Comparison of ENCODE assay signal across 1 cellular context in genomic region chr2:42359894-42360483, GRCh38.
TF ChIP-seq lines count a peak whose summit lies in the region.

No MANE protein-coding gene starts in this region.

TF ChIP-seq in K562, 482 proteins besides CTCF, POLR2A, EP300 and RAD21 (continued from another document and continues in another):
- no peak for TF ChIP-seq ARID3B (CRISPR knock-in tag; IDR thresholded peaks at IDR 0.05; ENCODE audit: borderline replicate concordance)
- peak; percentile 58; the same call in 1 of the 2 replicates for TF ChIP-seq FOXM1 (IDR thresholded peaks at IDR 0.05; ENCODE audit: low read depth)
- TF ChIP-seq FOXM1 (CRISPR knock-in tag; IDR thresholded peaks at IDR 0.05; ENCODE audit: low read depth) = no peak
- no peak; a peak in 1 of 4 replicates for TF ChIP-seq ZNF639 (CRISPR knock-in tag; conservative IDR thresholded peaks at IDR 0.05 in 1 of 2, IDR thresholded peaks at IDR 0.05 in 1 of 2)
- no peak for TF ChIP-seq POLR3G (IDR thresholded peaks at IDR 0.05; ENCODE audit: extremely low read depth, insufficient read length, insufficient replicate concordance)
- no peak for TF ChIP-seq TFE3 (CRISPR knock-in tag; IDR thresholded peaks at IDR 0.05)
- no peak for TF ChIP-seq FUS (optimal IDR thresholded peaks at IDR 0.05; ENCODE audit: low read depth, low read length)
- no peak for TF ChIP-seq THAP7 (CRISPR knock-in tag; IDR thresholded peaks at IDR 0.05)
- no peak for TF ChIP-seq NONO (IDR thresholded peaks at IDR 0.05; ENCODE audit: low read depth in 2 of 2, low read length in 1 of 2)
- no peak for TF ChIP-seq SP1 (CRISPR knock-in tag; IDR thresholded peaks at IDR 0.05)
- TF ChIP-seq KDM2B (CRISPR knock-in tag; IDR thresholded peaks at IDR 0.05) = no peak
- TF ChIP-seq SMARCC2 (IDR thresholded peaks at IDR 0.05; ENCODE audit: low read depth) = no peak
- no peak for TF ChIP-seq SIN3A (IDR thresholded peaks at IDR 0.05; ENCODE audit: borderline replicate concordance in 2 of 2, control insufficient read depth in 1 of 2, low read depth in 2 of 2, low read length in 2 of 2)
- no peak for TF ChIP-seq RFX7 (CRISPR knock-in tag; IDR thresholded peaks at IDR 0.05)
- TF ChIP-seq SAFB2 (IDR thresholded peaks at IDR 0.05; ENCODE audit: borderline replicate concordance, low read depth, low read length, severe bottlenecking) = no peak
- TF ChIP-seq STAT5B (CRISPR knock-in tag; IDR thresholded peaks at IDR 0.05) = no peak
- no peak for TF ChIP-seq CHD1 (IDR thresholded peaks at IDR 0.05; ENCODE audit: low read length)
- TF ChIP-seq CGGBP1 (CRISPR knock-in tag; IDR thresholded peaks at IDR 0.05) = no peak
- TF ChIP-seq CREBBP (IDR thresholded peaks at IDR 0.05; ENCODE audit: low read depth, low read length) = no peak
- no peak for TF ChIP-seq PHF20 (IDR thresholded peaks at IDR 0.05; ENCODE audit: partially characterized antibody)
- TF ChIP-seq ZBTB9 (CRISPR knock-in tag; IDR thresholded peaks at IDR 0.05) = no peak
- peak; percentile 81 for TF ChIP-seq RNF2 (IDR thresholded peaks at IDR 0.05)
- TF ChIP-seq BMI1 (IDR thresholded peaks at IDR 0.05; ENCODE audit: low read length) = no peak
- TF ChIP-seq E4F1 (CRISPR knock-in tag; IDR thresholded peaks at IDR 0.05; ENCODE audit: borderline replicate concordance) = no peak
- no peak for TF ChIP-seq PHF8 (IDR thresholded peaks at IDR 0.05; ENCODE audit: borderline replicate concordance, low read length)
- peak; percentile 89 for TF ChIP-seq GATA2 (CRISPR knock-in tag; IDR thresholded peaks at IDR 0.05)
- no peak for TF ChIP-seq ZNF449 (CRISPR knock-in tag; IDR thresholded peaks at IDR 0.05)
- no peak for TF ChIP-seq ZNF232 (CRISPR knock-in tag; IDR thresholded peaks at IDR 0.05)
- peak; percentile 80 for TF ChIP-seq CXXC5 (CRISPR knock-in tag; IDR thresholded peaks at IDR 0.05)
- TF ChIP-seq MIER1 (IDR thresholded peaks at IDR 0.05; ENCODE audit: low read depth) = no peak
- peak; percentile 26; the same call in 1 of the 2 replicates for TF ChIP-seq ZNF766 (CRISPR knock-in tag; conservative IDR thresholded peaks at IDR 0.05)
- TF ChIP-seq MED1 (CRISPR knock-in tag; IDR thresholded peaks at IDR 0.05; ENCODE audit: borderline replicate concordance) = no peak
- no peak for TF ChIP-seq ZNF584 (CRISPR knock-in tag; IDR thresholded peaks at IDR 0.05; ENCODE audit: low read depth)
- no peak for TF ChIP-seq FOXA1 (IDR thresholded peaks at IDR 0.05; ENCODE audit: borderline replicate concordance)
- TF ChIP-seq ESRRB (CRISPR knock-in tag; IDR thresholded peaks at IDR 0.05; ENCODE audit: borderline replicate concordance) = no peak
- TF ChIP-seq TAF15 (IDR thresholded peaks at IDR 0.05; ENCODE audit: low read depth, low read length) = no peak
- TF ChIP-seq ZNF133 (CRISPR knock-in tag; IDR thresholded peaks at IDR 0.05) = no peak
- TF ChIP-seq ZNF551 (CRISPR knock-in tag; IDR thresholded peaks at IDR 0.05) = no peak
- TF ChIP-seq ZBTB7A (IDR thresholded peaks at IDR 0.05; ENCODE audit: borderline replicate concordance, control insufficient read depth, low read depth, low read length) = no peak
- no peak for TF ChIP-seq SRSF9 (IDR thresholded peaks at IDR 0.05; ENCODE audit: borderline replicate concordance, low read depth, low read length)
- TF ChIP-seq ASH1L (IDR thresholded peaks at IDR 0.05; ENCODE audit: borderline replicate concordance, low read depth, partially characterized antibody) = no peak
- peak; percentile 36; the same call in 1 of the 2 replicates for TF ChIP-seq ATF3 (IDR thresholded peaks at IDR 0.05)
- no peak for TF ChIP-seq ATF3 (CRISPR knock-in tag; conservative IDR thresholded peaks at IDR 0.05)
- TF ChIP-seq ZNF41 (CRISPR knock-in tag; conservative IDR thresholded peaks at IDR 0.05) = no peak
- peak; percentile 84; the same call in 1 of the 2 replicates for TF ChIP-seq CC2D1A (IDR thresholded peaks at IDR 0.05)
- no peak for TF ChIP-seq UBTF (IDR thresholded peaks at IDR 0.05; ENCODE audit: borderline replicate concordance in 1 of 2, low read depth in 2 of 2, low read length in 2 of 2)
- no peak for TF ChIP-seq HOXB6 (CRISPR knock-in tag; IDR thresholded peaks at IDR 0.05; ENCODE audit: borderline replicate concordance)
- TF ChIP-seq ZNF395 (CRISPR knock-in tag; IDR thresholded peaks at IDR 0.05) = 0 out of 2 replicates have a peak, but pooled peaks have one; percentile 55
- TF ChIP-seq HDAC6 (IDR thresholded peaks at IDR 0.05; ENCODE audit: low read depth, low read length) = no peak
- TF ChIP-seq SMARCA4 (IDR thresholded peaks at IDR 0.05) = peak; percentile 61
- no peak for TF ChIP-seq DDX20 (tag; IDR thresholded peaks at IDR 0.05; ENCODE audit: low read depth)
- TF ChIP-seq HEY1 (CRISPR knock-in tag; IDR thresholded peaks at IDR 0.05; ENCODE audit: borderline replicate concordance) = no peak
- no peak for TF ChIP-seq ZNF253 (CRISPR knock-in tag; conservative IDR thresholded peaks at IDR 0.05)
- TF ChIP-seq ZKSCAN8 (CRISPR knock-in tag; IDR thresholded peaks at IDR 0.05) = peak; percentile 75; the same call in 1 of the 2 replicates
- no peak for TF ChIP-seq SETDB1 (IDR thresholded peaks at IDR 0.05; ENCODE audit: low read length)
- TF ChIP-seq NR1H2 (CRISPR knock-in tag; IDR thresholded peaks at IDR 0.05) = no peak
- no peak for TF ChIP-seq YBX1 (IDR thresholded peaks at IDR 0.05)
- TF ChIP-seq FOXA3 (CRISPR knock-in tag; conservative IDR thresholded peaks at IDR 0.05 in 1 of 2, IDR thresholded peaks at IDR 0.05 in 1 of 2) = no peak
